In genomic region chr9:21561502-21561901, GRCh38 we compare ENCODE assay signal across 1 cellular context.
TF ChIP-seq lines count a peak whose summit lies in the region.

No MANE protein-coding gene starts in this region.

TF ChIP-seq in A549, 52 proteins besides CTCF, POLR2A, EP300 and RAD21 (continued from another document):
- TF ChIP-seq FOSL2 (IDR thresholded peaks at IDR 0.05), result no peak
- TF ChIP-seq FOSL2 (CRISPR knock-in tag; IDR thresholded peaks at IDR 0.05), result no peak
- no peak for TF ChIP-seq HMGXB4 (CRISPR knock-in tag; IDR thresholded peaks at IDR 0.05; ENCODE audit: borderline replicate concordance)
